ENCODE assay signal across 9 cellular contexts in genomic region chr19:30222428-30222873, GRCh38.
DNase-seq lines count a peak whose midpoint lies in the region; TF ChIP-seq lines count a peak whose summit lies in the region.
"Had no signal": no experiment of that assay in that cellular context is flagged by ENCODE, and none has a peak within 500 bp of the region (broad histone marks: within the 10 kb centered on the region; RNA-seq: fewer than 3 reads in every experiment).

No MANE protein-coding gene starts in this region.

- TF ChIP-seq POLR2A in tibial nerve (IDR thresholded peaks at IDR 0.05): no peak

- TF ChIP-seq EP300 in tibial nerve (IDR thresholded peaks at IDR 0.05): no peak

- H3K4me3 ChIP-seq in iPS DF 6.9 (ENCODE audit: low read length) (peak overlapping the region; percentile 51; the same call in 1 of the 2 replicates), tibial nerve (peak overlapping the region in 3 of 4 donors; percentile 13 to 37 (median 17))

- H3K27me3 ChIP-seq in iPS DF 6.9 (ENCODE audit: control insufficient read depth, insufficient read depth, low read length) (peaks cover 38% of the 10 kb centered on the region), tibial nerve (peaks cover 0 to 49% of the 10 kb centered on the region in 2 donors)

- no peaks in the 10 kb centered on the region for H3K36me3 ChIP-seq in iPS DF 6.9 (ENCODE audit: control insufficient read depth, insufficient read depth, low read length)
- H3K36me3 ChIP-seq in tibial nerve: no peaks in the 10 kb centered on the region

- DNase-seq in activated T-cell treated with anti-CD3 and anti-CD28 coated beads, Interleukin-2, amount 50 U/mL, for 48 hours: peak; percentile 37 to 55
- DNase-seq in activated T-cell treated with anti-CD3 and anti-CD28 coated beads, Interleukin-2, amount 50 U/mL, for 1 hour: no peak
- DNase-seq in iPS DF 6.9 (ENCODE audit: low read depth, low spot score) (no peak), tibial nerve (ENCODE audit: low spot score in 2 of 2) (no peak), posterior vena cava (ENCODE audit: low spot score) (no peak), globus pallidus (ENCODE audit: low spot score) (no peak), cortex of kidney (lab: John Stamatoyannopoulos, UW) (no peak)
- DNase-seq: left colon had no signal

- H3K27ac ChIP-seq in VCaP: no peak overlapping the region
- no peak overlapping the region for H3K27ac ChIP-seq in iPS DF 6.9 (ENCODE audit: low read length)
- H3K27ac ChIP-seq in tibial nerve: peak overlapping the region; percentile 8 to 89 (median 61)

- 0 out of 2 replicates have a peak, but pooled peaks have one; percentile 19 for TF ChIP-seq CTCF in VCaP (conservative IDR thresholded peaks at IDR 0.05)
- peak; percentile 51 to 84 (median 63) for TF ChIP-seq CTCF in tibial nerve (IDR thresholded peaks at IDR 0.05)

- H3K9me3 ChIP-seq in iPS DF 6.9 (ENCODE audit: control insufficient read depth, insufficient read depth, low read length) (no peaks in the 10 kb centered on the region), tibial nerve (no peaks in the 10 kb centered on the region)

- intact Hi-C loops in posterior vena cava (cut with DNase I): loop anchor here in 1 of 2 donors (10.0 kb wide), 1 partner anchor 422 kb away; no protein-coding TSS in a partner anchor

- H3K4me1 ChIP-seq in iPS DF 6.9 (ENCODE audit: control insufficient read depth, insufficient read depth, low read length) (no peaks in the 10 kb centered on the region; the same call in 1 of the 2 replicates), tibial nerve (peaks cover 0 to 37% (median 10%) of the 10 kb centered on the region in 4 donors)

- WGBS in iPS DF 6.9 (ENCODE audit: insufficient coverage, insufficient read length): no CpG with 5 or more reads among the region's 39 CpGs
- 5 to 15% methylated on average over 3 to 15 of the region's 39 CpGs for WGBS in tibial nerve, 2 donors

Comparison
In these comparisons a context has a peak if more than half of its experiments do, and no peak if none do; other contexts are left out.
1. DNase-seq: peak in activated T-cell treated with anti-CD3 and anti-CD28 coated beads, Interleukin-2, amount 50 U/mL, for 48 hours (2 of 2); none in activated T-cell treated with anti-CD3 and anti-CD28 coated beads, Interleukin-2, amount 50 U/mL, for 1 hour (single experiment), iPS DF 6.9 (single experiment), tibial nerve (0 of 2), posterior vena cava (single experiment), globus pallidus (single experiment) and cortex of kidney (single experiment).
2. H3K27ac ChIP-seq: peak in tibial nerve (4 of 4); none in VCaP (single experiment) and iPS DF 6.9 (single experiment).